Comparison of ENCODE assay signal across 24 cellular contexts in genomic region chr9:111360881-111361280, GRCh38. TPM values are rescaled to one million over a fixed set of nuclear protein-coding genes. Genes with fewer than 3 reads are reported as not detected.
DNase-seq lines count a peak whose midpoint lies in the region; ATAC-seq and TF ChIP-seq lines count a peak whose summit lies in the region.
"Had no signal": no experiment of that assay in that cellular context is flagged by ENCODE, and none has a peak within 500 bp of the region (broad histone marks: within the 10 kb centered on the region; RNA-seq: fewer than 3 reads in every experiment).

No MANE protein-coding gene starts in this region.

- H3K9ac ChIP-seq in endodermal cell (ENCODE audit: extremely low read depth, low read length, poor library complexity, severe bottlenecking), result no peak overlapping the region
- H3K9ac ChIP-seq: BLaER1 had no signal

- no peak overlapping the region for H3K27ac ChIP-seq in endodermal cell (ENCODE audit: low read depth, low read length)
- H3K27ac ChIP-seq: BLaER1, PC-9, SJCRH30 had no signal

- H3K4me1 Mint-ChIP-seq in endodermal cell, result peaks cover 16% of the 10 kb centered on the region

- H3K27me3 Mint-ChIP-seq in endodermal cell (ENCODE audit: insufficient read depth), result no peaks in the 10 kb centered on the region

- no peak overlapping the region for H3K27ac Mint-ChIP-seq in endodermal cell
- H3K27ac Mint-ChIP-seq: CD8-positive, alpha-beta T cell; H9 had no signal

- ATAC-seq in GM21447 (IDR thresholded peaks at IDR 0.05; ENCODE audit: unreplicated experiment) (peak; percentile 57), HG03378 (IDR thresholded peaks at IDR 0.05; ENCODE audit: unreplicated experiment) (peak; percentile 54)
- ATAC-seq: CD8-positive, alpha-beta T cell had no signal

- H3K9me3 Mint-ChIP-seq in endodermal cell, result no peaks in the 10 kb centered on the region
- H3K9me3 Mint-ChIP-seq: CD8-positive, alpha-beta T cell; H9 had no signal

- no peaks in the 10 kb centered on the region for H3K27me3 ChIP-seq in endodermal cell (ENCODE audit: control insufficient read depth, insufficient read depth, low read length, poor library complexity, severe bottlenecking)
- H3K27me3 ChIP-seq: BLaER1, SJCRH30 had no signal

- DNase-seq in NCI-H2171 treated with DMSO at 0.1 percent for 48 hours (lab: John Stamatoyannopoulos, UW), result peak; percentile 36
- no peak for DNase-seq in NCI-H2171 (lab: John Stamatoyannopoulos, UW)
- no peak for DNase-seq in endodermal cell
- no peak for DNase-seq in DMS114 treated with DMSO at 0.1 percent for 48 hours (lab: John Stamatoyannopoulos, UW; ENCODE audit: unreplicated experiment)
- DNase-seq in HCEC 1CT, result no peak
- DNase-seq in activated T-cell treated with anti-CD3 and anti-CD28 coated beads, Interleukin-2, amount 50 U/mL, for 1 hour, result no peak
- DNase-seq: 8988T; CD8-positive, alpha-beta T cell; DND-41; H9; IMR-90; Kasumi-1; NCI-H1105 treated with DMSO at 0.1 percent for 48 hours; NCI-H187; NCI-H446 treated with DMSO at 0.1 percent for 48 hours; NCI-H774; PC-9; SJCRH30; SW 1271 had no signal

- no peak overlapping the region for H3K4me3 ChIP-seq in endodermal cell (ENCODE audit: low read length)
- H3K4me3 ChIP-seq: BLaER1, PC-9, SJCRH30 had no signal

- no peak overlapping the region for H3K4me3 Mint-ChIP-seq in endodermal cell
- H3K4me3 Mint-ChIP-seq: CD8-positive, alpha-beta T cell; H9 had no signal

- peaks cover 38% of the 10 kb centered on the region for H3K36me3 ChIP-seq in endodermal cell (ENCODE audit: control insufficient read depth, insufficient read depth, low read length)

- H3K4me1 ChIP-seq in endodermal cell (ENCODE audit: control insufficient read depth, insufficient read depth, low read length), result no peaks in the 10 kb centered on the region
- H3K4me1 ChIP-seq: BLaER1 had no signal

- 96% methylated on average over 2 of the region's 2 CpGs for WGBS in endodermal cell (ENCODE audit: insufficient coverage in 1 of 2, insufficient read length in 1 of 2), 2 experiments

- H3K36me3 Mint-ChIP-seq in endodermal cell (ENCODE audit: low read depth), result peaks cover 31% of the 10 kb centered on the region

- H3K9me3 ChIP-seq in endodermal cell (ENCODE audit: control insufficient read depth, low read length), result no peaks in the 10 kb centered on the region
- H3K9me3 ChIP-seq: BLaER1, SJCRH30 had no signal

- peak; percentile 37 for TF ChIP-seq CTCF in endodermal cell (conservative IDR thresholded peaks at IDR 0.05)

RNA-seq across cellular contexts. Expression of gene OR2K2, which starts 30.9 kb away (rescaled TPM):
- total RNA-seq in endodermal cell, result not detected
- polyA plus RNA-seq in endodermal cell (2013, experiment 1 of 2), result not detected
- not detected for polyA plus RNA-seq in endodermal cell (2013, experiment 2 of 2)
- total RNA-seq: CD8-positive, alpha-beta T cell; H9; HT-29; IMR-90; PC-9; SJCRH30; T-helper 2 cell treated with Interferon-gamma antibody and Interleukin-4, amounts not matched to agents 100 ng/mL and 5 ng/mL, for 36 hours had no signal
- polyA plus RNA-seq: IMR-90 had no signal
